Comparison of ENCODE assay signal across 1 cellular context in the genomic region with DNA sequence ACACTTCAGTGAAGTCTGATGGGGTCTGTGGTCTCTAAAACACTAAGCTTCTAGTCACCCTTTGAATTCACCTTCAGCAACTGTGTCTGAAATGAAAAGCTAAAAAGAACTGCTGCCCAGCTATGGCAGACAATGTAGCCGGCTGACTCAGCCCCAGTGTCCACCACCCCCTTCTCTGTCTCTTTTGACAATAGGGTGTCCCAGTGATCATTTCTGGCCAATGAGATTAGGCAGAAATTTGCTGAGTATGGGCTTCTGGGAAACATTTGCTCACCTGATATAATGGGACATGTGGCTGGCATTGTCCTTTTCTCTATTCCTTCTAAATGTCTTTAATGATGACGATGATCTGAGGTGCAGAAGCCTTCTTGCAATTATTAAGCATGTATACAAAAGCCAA.
TF ChIP-seq lines count a peak whose summit lies in the region.

No MANE protein-coding gene starts in this region.

TF ChIP-seq in IMR-90, 13 proteins besides CTCF, POLR2A, EP300 and RAD21:
- TF ChIP-seq MAFK (IDR thresholded peaks at IDR 0.05; ENCODE audit: low read depth, low read length) (peak; percentile 80), CHD1 (IDR thresholded peaks at IDR 0.05; ENCODE audit: low read depth, low read length) (no peak)
- TF ChIP-seq, protein P1, sequence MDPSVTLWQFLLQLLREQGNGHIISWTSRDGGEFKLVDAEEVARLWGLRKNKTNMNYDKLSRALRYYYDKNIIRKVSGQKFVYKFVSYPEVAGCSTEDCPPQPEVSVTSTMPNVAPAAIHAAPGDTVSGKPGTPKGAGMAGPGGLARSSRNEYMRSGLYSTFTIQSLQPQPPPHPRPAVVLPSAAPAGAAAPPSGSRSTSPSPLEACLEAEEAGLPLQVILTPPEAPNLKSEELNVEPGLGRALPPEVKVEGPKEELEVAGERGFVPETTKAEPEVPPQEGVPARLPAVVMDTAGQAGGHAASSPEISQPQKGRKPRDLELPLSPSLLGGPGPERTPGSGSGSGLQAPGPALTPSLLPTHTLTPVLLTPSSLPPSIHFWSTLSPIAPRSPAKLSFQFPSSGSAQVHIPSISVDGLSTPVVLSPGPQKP (IDR thresholded peaks at IDR 0.05; ENCODE audit: borderline replicate concordance, low read depth, low read length): no peak
